ENCODE assay signal across 8 cellular contexts in the genomic region with DNA sequence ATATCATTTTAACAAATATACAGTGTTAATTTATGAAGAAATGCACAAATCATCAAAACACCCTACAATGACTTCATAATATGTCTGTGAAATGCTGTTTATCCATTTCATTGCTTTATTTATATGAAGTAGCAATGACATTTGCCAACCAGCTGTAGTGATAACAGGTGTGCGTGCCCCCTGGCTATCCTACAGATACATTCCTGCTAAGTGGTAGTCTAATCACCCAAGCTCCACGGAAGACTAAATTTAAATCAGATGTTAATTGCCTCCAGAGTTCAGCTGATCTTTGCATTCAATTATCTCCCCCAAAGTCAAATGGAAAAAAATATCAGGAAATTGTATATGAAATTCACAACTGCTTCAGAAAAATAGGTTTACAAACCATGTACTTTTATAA.
"Had no signal": no experiment of that assay in that cellular context is flagged by ENCODE, and none has a peak within 500 bp of the region (broad histone marks: within the 10 kb centered on the region; RNA-seq: fewer than 3 reads in every experiment).

No MANE protein-coding gene starts in this region.

- H3K4me3 ChIP-seq: GM23338 had no signal

- DNase-seq: H9, HCEC 1CT, KBM-7 had no signal

- H3K4me3 Mint-ChIP-seq: GM23338, H9, IgD-negative memory B cell had no signal

- H3K4me2 ChIP-seq: GM23338, KMS-11 had no signal

- H3K27ac Mint-ChIP-seq: GM23338, H9, IgD-negative memory B cell had no signal

- H3K9ac ChIP-seq: KMS-11 had no signal

- ATAC-seq: GM23338, HepG2 had no signal

- H3K4me1 Mint-ChIP-seq: IgD-negative memory B cell had no signal

- H3K27me3 Mint-ChIP-seq: IgD-negative memory B cell had no signal

- H3K27ac ChIP-seq: HL-60, KMS-11 had no signal

- H2AFZ ChIP-seq: GM23338 had no signal
